Comparison of ENCODE assay signal across 17 cellular contexts in the genomic region with DNA sequence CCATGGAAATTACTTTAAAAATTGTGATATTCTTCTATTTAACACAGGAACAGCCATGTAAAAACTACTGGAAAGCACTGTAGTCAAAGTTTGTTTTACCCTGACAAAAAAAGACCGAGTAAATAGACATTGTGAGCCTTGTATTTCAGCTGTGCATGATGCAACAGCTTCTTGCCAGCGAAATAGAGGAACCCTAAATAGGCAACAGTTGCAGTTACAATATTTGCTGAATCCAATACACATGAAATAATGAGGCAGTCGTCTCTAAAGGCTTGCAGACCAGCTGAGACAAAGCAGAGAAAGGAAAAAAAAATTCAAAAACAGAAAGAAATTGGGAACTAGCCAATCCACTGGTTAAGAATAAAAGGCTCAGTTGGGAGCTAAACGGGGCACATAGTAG.
DNase-seq lines count a peak whose midpoint lies in the region; ATAC-seq, FAIRE-seq and TF ChIP-seq lines count a peak whose summit lies in the region.
"Had no signal": no experiment of that assay in that cellular context is flagged by ENCODE, and none has a peak within 500 bp of the region (broad histone marks: within the 10 kb centered on the region; RNA-seq: fewer than 3 reads in every experiment).

No MANE protein-coding gene starts in this region.

- ATAC-seq in GM21526 (IDR thresholded peaks at IDR 0.05; ENCODE audit: low FRiP score, unreplicated experiment) (peak; percentile 13), GM12878 (no peak)
- no peak for ATAC-seq in naive thymus-derived CD4-positive, alpha-beta T cell

- intact Hi-C loops in GM12878 (cut with micrococcal nuclease; ENCODE audit: unreplicated experiment): no loop called here
- intact Hi-C loops in posterior vena cava (cut with DNase I): no loop called here
- intact Hi-C loops in naive thymus-derived CD4-positive, alpha-beta T cell (cut with micrococcal nuclease): no loop called here
- intact Hi-C loops in CD14-positive monocyte (cut with micrococcal nuclease): no loop called here

- H3K9me3 Mint-ChIP-seq in naive thymus-derived CD4-positive, alpha-beta T cell: peaks cover 0 to 34% (median 14%) of the 10 kb centered on the region in 11 donors
- peaks cover under 1 to 20% (median 3%) of the 10 kb centered on the region in 7 donors for H3K9me3 Mint-ChIP-seq in CD14-positive monocyte

- H3K4me2 ChIP-seq in GM12878 (ENCODE audit: control insufficient read depth, insufficient read depth): no peak overlapping the region
- H3K4me2 ChIP-seq: SK-N-SH had no signal

- no peaks in the 10 kb centered on the region for H3K36me3 Mint-ChIP-seq in naive thymus-derived CD4-positive, alpha-beta T cell
- no peaks in the 10 kb centered on the region for H3K36me3 Mint-ChIP-seq in CD14-positive monocyte
- H3K36me3 Mint-ChIP-seq: activated naive CD8-positive, alpha-beta T cell treated with anti-CD3 and anti-CD28 coated beads, Interleukin-2, amount 10 ng/mL, durations not matched to agents 7 days and 5 days had no signal

- no peaks in the 10 kb centered on the region; the same call in 2 of the 3 replicates for H3K9me3 ChIP-seq in GM12878 (replicated peaks; ENCODE audit: control insufficient read depth, insufficient read depth, low read length)
- no peaks in the 10 kb centered on the region for H3K9me3 ChIP-seq in naive thymus-derived CD4-positive, alpha-beta T cell (ENCODE audit: control insufficient read depth in 2 of 3, low read length in 3 of 3)
- H3K9me3 ChIP-seq: SK-N-SH had no signal

- SMC1A ChIA-PET in GM12878 (lab: Charles Lee; ENCODE audit: uncharacterized antibody, unreplicated experiment): interaction anchor here (0.9 to 1.0 kb wide), 2 partner anchors 26 to 92 kb away, joined by 3 read pairs; no protein-coding TSS in a partner anchor

- TF ChIP-seq POLR2A in GM12878 (IDR thresholded peaks at IDR 0.05; ENCODE audit: low read depth, low read length): no peak

- POLR2A ChIA-PET in GM12878 (lab: Charles Lee): interaction anchor here (1.0 kb wide), 1 partner anchor 26 kb away, joined by 3 read pairs; no protein-coding TSS in a partner anchor
- POLR2A ChIA-PET in naive thymus-derived CD4-positive, alpha-beta T cell (lab: Charles Lee): no interaction called here

- no peaks in the 10 kb centered on the region for H3K4me1 Mint-ChIP-seq in naive thymus-derived CD4-positive, alpha-beta T cell
- H3K4me1 Mint-ChIP-seq in CD14-positive monocyte: no peaks in the 10 kb centered on the region
- H3K4me1 Mint-ChIP-seq: activated naive CD8-positive, alpha-beta T cell treated with anti-CD3 and anti-CD28 coated beads, Interleukin-2, amount 10 ng/mL, durations not matched to agents 7 days and 5 days had no signal

- H4K20me1 ChIP-seq in GM12878 (ENCODE audit: control insufficient read depth, insufficient read depth): no peaks in the 10 kb centered on the region

- H3K27me3 ChIP-seq in GM12878 (replicated peaks in 1 of 2; ENCODE audit: control insufficient read depth in 2 of 2, insufficient read depth in 2 of 2, low read length in 1 of 2): no peaks in the 10 kb centered on the region
- no peaks in the 10 kb centered on the region for H3K27me3 ChIP-seq in naive thymus-derived CD4-positive, alpha-beta T cell (ENCODE audit: control insufficient read depth in 2 of 2, insufficient read depth in 2 of 2, low read length in 2 of 2)
- H3K27me3 ChIP-seq: tibial nerve had no signal

- no peak overlapping the region for H3K4me3 ChIP-seq in GM12878
- no peak overlapping the region for H3K4me3 ChIP-seq in naive thymus-derived CD4-positive, alpha-beta T cell (ENCODE audit: low read length)
- H3K4me3 ChIP-seq: tibial nerve had no signal

- no peak for TF ChIP-seq CTCF in GM12878 (IDR thresholded peaks at IDR 0.05 in 2 of 3, conservative IDR thresholded peaks at IDR 0.05 in 1 of 3; ENCODE audit: control insufficient read depth in 2 of 3, extremely low read depth in 1 of 3, insufficient read depth in 1 of 3, low read depth in 3 of 3, low read length in 3 of 3)
- no peak for TF ChIP-seq CTCF in CD14-positive monocyte (IDR thresholded peaks at IDR 0.05)

- 23% methylated on average over 4 of the region's 4 CpGs for WGBS in GM12878 (ENCODE audit: insufficient coverage, insufficient replicate concordance, low lambda C conversion rate, missing lambda C conversion rate)

- in situ Hi-C loops in GM12878 (cut with MboI): no loop called here

- H3K27ac Mint-ChIP-seq in naive thymus-derived CD4-positive, alpha-beta T cell: no peak overlapping the region
- peak overlapping the region in 3 of 7 donors; percentile 19 to 77 (median 68) for H3K27ac Mint-ChIP-seq in CD14-positive monocyte
- H3K27ac Mint-ChIP-seq: activated naive CD8-positive, alpha-beta T cell treated with anti-CD3 and anti-CD28 coated beads, Interleukin-2, amount 10 ng/mL, durations not matched to agents 7 days and 5 days had no signal

- no peak overlapping the region for H3K4me3 Mint-ChIP-seq in naive thymus-derived CD4-positive, alpha-beta T cell
- no peak overlapping the region for H3K4me3 Mint-ChIP-seq in CD14-positive monocyte
- H3K4me3 Mint-ChIP-seq: activated naive CD8-positive, alpha-beta T cell treated with anti-CD3 and anti-CD28 coated beads, Interleukin-2, amount 10 ng/mL, durations not matched to agents 7 days and 5 days had no signal

- DNase-seq in AML-193 (lab: John Stamatoyannopoulos, UW): peak; percentile 79 to 90
- DNase-seq in NAMALWA (ENCODE audit: low spot score): peak; percentile 44
- no peak for DNase-seq in GM12878 (ENCODE audit: low read depth, low spot score)
- no peak for DNase-seq in posterior vena cava (ENCODE audit: low spot score)
- no peak for DNase-seq in SHP77 (lab: John Stamatoyannopoulos, UW)
- DNase-seq in naive thymus-derived CD4-positive, alpha-beta T cell: no peak
- DNase-seq in CD14-positive monocyte (ENCODE audit: low spot score): no peak
- DNase-seq: activated CD8-positive, alpha-beta memory T cell treated with anti-CD3 and anti-CD28 coated beads, Interleukin-2, amount 50 U/mL, for 48 hours; activated naive CD8-positive, alpha-beta T cell treated with anti-CD3 and anti-CD28 coated beads, Interleukin-2, amount 10 ng/mL, durations not matched to agents 7 days and 5 days; central memory CD4-positive, alpha-beta T cell; HCEC 1CT; NCI-H526 treated with DMSO at 0.1 percent for 48 hours; SK-N-SH had no signal

- TF ChIP-seq EP300 in GM12878 (IDR thresholded peaks at IDR 0.05; ENCODE audit: borderline replicate concordance in 1 of 2, control insufficient read depth in 1 of 2, low read depth in 2 of 2, low read length in 2 of 2): no peak

- no peak overlapping the region for H3K9ac ChIP-seq in GM12878 (ENCODE audit: control insufficient read depth, insufficient read depth, low read length)
- H3K9ac ChIP-seq: SK-N-SH had no signal

- CTCF ChIA-PET in GM12878 (lab: Yijun Ruan, JAX): interaction anchor here (1.0 kb wide), 1 partner anchor 73 kb away, joined by 3 read pairs; no protein-coding TSS in a partner anchor
- CTCF ChIA-PET in naive thymus-derived CD4-positive, alpha-beta T cell (lab: Charles Lee): interaction anchor here (0.6 kb wide), 1 partner anchor 351 kb away, joined by 3 read pairs; no protein-coding TSS in a partner anchor

- no peak for TF ChIP-seq RAD21 in GM12878 (IDR thresholded peaks at IDR 0.05; ENCODE audit: insufficient read depth, low read depth, low read length)

- RAD21 ChIA-PET in GM12878 (lab: Charles Lee; ENCODE audit: unreplicated experiment): interaction anchor here (1.4 to 2.1 kb wide), 2 partner anchors 24 to 26 kb away, joined by 4 to 6 read pairs; no protein-coding TSS in a partner anchor

- H3K27me3 Mint-ChIP-seq in naive thymus-derived CD4-positive, alpha-beta T cell: no peaks in the 10 kb centered on the region
- H3K27me3 Mint-ChIP-seq in CD14-positive monocyte (ENCODE audit: low read depth in 3 of 3): no peaks in the 10 kb centered on the region
- H3K27me3 Mint-ChIP-seq: activated naive CD8-positive, alpha-beta T cell treated with anti-CD3 and anti-CD28 coated beads, Interleukin-2, amount 10 ng/mL, durations not matched to agents 7 days and 5 days had no signal

- no peaks in the 10 kb centered on the region for H3K79me2 ChIP-seq in GM12878 (ENCODE audit: control insufficient read depth, insufficient read depth, low read length)

- no peak for FAIRE-seq in GM12878 (lab: Jason Lieb, UNC)
- FAIRE-seq: HTR-8/SVneo, islet of Langerhans had no signal

- peak overlapping the region; percentile 21; the same call in 1 of the 2 replicates for H2AFZ ChIP-seq in GM12878 (ENCODE audit: control insufficient read depth, low read depth, low read length)

- no peak overlapping the region for H3K27ac ChIP-seq in GM12878 (ENCODE audit: control insufficient read depth, insufficient read depth)
- no peak overlapping the region for H3K27ac ChIP-seq in naive thymus-derived CD4-positive, alpha-beta T cell (ENCODE audit: low read depth, low read length)
- H3K27ac ChIP-seq: tibial nerve had no signal

- BruUV-seq in GM12878 (replicated peaks; lab: Mats Ljungman, UMichigan): no TSS peak

- H3K4me1 ChIP-seq in GM12878 (ENCODE audit: control insufficient read depth, insufficient read depth, low read length): no peaks in the 10 kb centered on the region
- no peaks in the 10 kb centered on the region for H3K4me1 ChIP-seq in naive thymus-derived CD4-positive, alpha-beta T cell (ENCODE audit: control insufficient read depth in 2 of 2, insufficient read depth in 2 of 2, low read length in 2 of 2)
- H3K4me1 ChIP-seq: tibial nerve had no signal

- H3K36me3 ChIP-seq in GM12878 (ENCODE audit: control insufficient read depth in 2 of 2, insufficient read depth in 2 of 2, low read length in 1 of 2): no peaks in the 10 kb centered on the region
- no peaks in the 10 kb centered on the region for H3K36me3 ChIP-seq in naive thymus-derived CD4-positive, alpha-beta T cell (ENCODE audit: control insufficient read depth in 2 of 3, insufficient read depth in 3 of 3, low read length in 3 of 3)
- H3K36me3 ChIP-seq: tibial nerve had no signal

TF ChIP-seq in GM12878, 131 proteins besides CTCF, POLR2A, EP300 and RAD21 (continues in another document):
- TF ChIP-seq HDAC6 (IDR thresholded peaks at IDR 0.05; ENCODE audit: unreplicated experiment) (no peak), YY1 (IDR thresholded peaks at IDR 0.05; ENCODE audit: low read depth, low read length) (no peak)

Comparison
In these comparisons a context has a peak if more than half of its experiments do, and no peak if none do; other contexts are left out.
1. DNase-seq: peak in AML-193 (2 of 2) and NAMALWA (single experiment); none in GM12878 (single experiment), posterior vena cava (single experiment), SHP77 (0 of 2), naive thymus-derived CD4-positive, alpha-beta T cell (0 of 9) and CD14-positive monocyte (single experiment).